7 cellular contexts compared by ENCODE assay signal in the genomic region with DNA sequence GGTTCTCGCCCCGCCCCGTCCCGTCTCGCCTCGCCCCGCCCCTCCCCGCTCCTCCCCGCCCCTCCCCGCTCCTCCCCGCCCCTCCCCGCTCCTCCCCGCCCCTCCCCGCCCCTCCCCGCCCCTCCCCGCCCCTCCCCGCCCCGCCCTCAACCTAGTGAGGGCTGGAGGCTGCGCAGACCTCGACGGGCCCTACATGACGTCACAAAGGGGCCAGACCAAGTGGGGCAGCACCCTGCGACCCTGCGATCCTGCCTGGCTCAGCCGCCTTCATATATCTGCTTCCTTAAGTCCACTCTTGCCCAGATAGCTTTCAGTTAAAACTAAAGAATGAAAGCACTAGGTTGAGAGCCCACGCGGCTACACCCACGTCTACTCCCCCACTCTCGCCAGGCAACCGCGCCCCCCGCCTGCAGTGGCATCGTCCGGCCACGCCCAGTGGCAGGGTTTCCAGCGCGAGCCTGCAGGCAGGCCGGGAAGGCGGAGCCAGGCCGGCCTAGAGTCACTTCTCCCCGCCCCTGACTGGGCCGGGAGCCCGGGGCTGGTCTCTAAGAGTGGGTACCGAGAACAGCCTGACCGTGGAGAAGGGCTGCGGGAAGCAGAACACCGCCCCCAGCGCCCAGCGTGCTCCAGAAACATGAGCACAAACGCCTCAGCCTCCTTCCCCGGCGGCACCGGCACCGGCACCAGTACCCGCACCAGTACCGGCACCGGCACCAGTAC. TPM values are rescaled to one million over a fixed set of nuclear protein-coding genes. Genes with fewer than 3 reads are reported as not detected.
DNase-seq lines count a peak whose midpoint lies in the region; ATAC-seq and TF ChIP-seq lines count a peak whose summit lies in the region.

No MANE protein-coding gene starts in this region.

- H3K9me3 Mint-ChIP-seq in brain = peaks cover 0 to 10% (median 0%) of the 10 kb centered on the region in 5 experiments

- peaks cover 13% of the 10 kb centered on the region for H3K4me1 Mint-ChIP-seq in brain

- peak in 1 of 2 experiments; percentile 41 for TF ChIP-seq CTCF in brain (conservative IDR thresholded peaks at IDR 0.05)

- ATAC-seq in GM18508 (IDR thresholded peaks at IDR 0.05; ENCODE audit: insufficient read depth, unreplicated experiment) (peak; percentile 77), HG02981 (IDR thresholded peaks at IDR 0.05; ENCODE audit: unreplicated experiment) (peak; percentile 96), sciatic nerve (peak; percentile 98)

- peak overlapping the region; percentile 88 to 97 (median 94) for H3K4me3 Mint-ChIP-seq in brain

- DNase-seq in NCI-H2081 treated with DMSO at 0.1 percent for 48 hours (lab: John Stamatoyannopoulos, UW) (peak; percentile 66), UCSD-AML1 (lab: John Stamatoyannopoulos, UW; ENCODE audit: unreplicated experiment) (peak; percentile 87), iPS DF 19.7 (ENCODE audit: low read depth, low spot score) (peak; percentile 17), sciatic nerve (ENCODE audit: low spot score) (peak; percentile 93)

- H3K27ac Mint-ChIP-seq in brain = peak overlapping the region; percentile 98 to 100 (median 99)

- H3K36me3 Mint-ChIP-seq in brain = no peaks in the 10 kb centered on the region

- peaks cover 5% of the 10 kb centered on the region for H3K27me3 Mint-ChIP-seq in brain

- intact Hi-C loops in sciatic nerve (cut with DNase I) = no loop called here

RNA-seq across cellular contexts. Expression of a gene that starts 1.5 kb away (rescaled TPM):
- polyA plus RNA-seq in brain (ENCODE audit: insufficient read depth, low read depth, low replicate concordance) = 11.3 TPM
- 12.8 TPM for total RNA-seq in sciatic nerve

Comparison
In these comparisons a context has a peak if more than half of its experiments do, and no peak if none do; other contexts are left out.
1. Peak in every context shown above with its lines: DNase-seq and ATAC-seq.
2. DNase-seq: peak in every context shown above with its lines; median percentile 93 in sciatic nerve; 87 in UCSD-AML1; 66 in NCI-H2081 treated with DMSO at 0.1 percent for 48 hours; 17 in iPS DF 19.7.